Comparison of ENCODE assay signal across 11 cellular contexts in genomic region chr14:32209471-32209870, GRCh38. TPM values are rescaled to one million over a fixed set of nuclear protein-coding genes. Genes with fewer than 3 reads are reported as not detected.
"Had no signal": no experiment of that assay in that cellular context is flagged by ENCODE, and none has a peak within 500 bp of the region (broad histone marks: within the 10 kb centered on the region; RNA-seq: fewer than 3 reads in every experiment).

No MANE protein-coding gene starts in this region.

- H3K27ac ChIP-seq: HL-60 had no signal

- FAIRE-seq: H1, H54, HepG2 had no signal

- DNase-seq: H9, HCEC 1CT, HFFc6, KBM-7 had no signal

- H3K4me3 ChIP-seq: GM23338 had no signal

- ATAC-seq: GM23338, HepG2 had no signal

RNA-seq across cellular contexts. Expression of gene RNU6-8, which starts 6.4 kb away (rescaled TPM):
- total RNA-seq: GM23338, H1, H9, HFFc6, HT1080 had no signal
- polyA plus RNA-seq: H1, HepG2, IgD-negative memory B cell had no signal

RNA-seq across cellular contexts. Expression of gene RNU6-7, which starts 7.6 kb away (rescaled TPM):
- total RNA-seq: GM23338, H1, H9, HFFc6, HT1080 had no signal
- polyA plus RNA-seq: H1, HepG2, IgD-negative memory B cell had no signal
